Comparison of ENCODE assay signal across 34 cellular contexts in the genomic region with DNA sequence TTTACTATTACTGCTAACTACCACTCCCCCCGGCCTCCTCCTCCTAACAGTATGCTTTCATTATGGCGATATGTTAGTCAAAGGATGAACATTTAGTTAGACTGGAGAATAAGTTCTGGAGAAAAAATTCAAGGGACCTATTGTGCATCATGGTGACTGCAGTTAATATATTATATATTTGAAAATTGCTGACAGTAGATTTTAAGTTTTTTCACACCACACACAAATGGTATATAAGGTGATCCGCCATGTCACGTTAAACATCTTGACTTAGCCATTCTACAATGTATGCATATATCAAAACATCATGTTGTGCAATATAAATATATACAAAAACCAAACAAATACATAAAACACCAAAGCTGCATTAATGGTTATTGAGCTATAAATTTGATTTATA.
"Had no signal": no experiment of that assay in that cellular context is flagged by ENCODE, and none has a peak within 500 bp of the region (broad histone marks: within the 10 kb centered on the region; RNA-seq: fewer than 3 reads in every experiment).

No MANE protein-coding gene starts in this region.

- H3K27ac ChIP-seq: adrenal gland, ascending aorta, body of pancreas, brain microvascular endothelial cell, breast epithelium, cardiac muscle cell had no signal

- FAIRE-seq: astrocyte, bronchial epithelial cell had no signal

- ATAC-seq: activated naive CD4-positive, alpha-beta T cell treated with anti-CD3 and anti-CD28 coated beads, Interleukin-2, amount 50 U/mL, for 72 hours; activated naive CD8-positive, alpha-beta T cell treated with anti-CD3 and anti-CD28 coated beads, Interleukin-2, amount 50 U/mL, for 24 hours; activated T-cell treated with anti-CD3 and anti-CD28 coated beads, Interleukin-2, amount 50 U/mL, for 4 hours; activated T-cell treated with anti-CD3 and anti-CD28 coated beads, Interleukin-2, amount 50 U/mL, for 72 hours; activated T-helper 17 cell treated with anti-CD3 and anti-CD28 coated beads, Interleukin-2, amount 50 U/mL, for 72 hours; body of pancreas had no signal

- H3K9me3 ChIP-seq: ascending aorta, body of pancreas, breast epithelium had no signal

- H3K27me3 ChIP-seq: adrenal gland, ascending aorta, body of pancreas, brain microvascular endothelial cell, breast epithelium, cardiac muscle cell had no signal

- H3K4me1 ChIP-seq: adrenal gland, ascending aorta, body of pancreas, breast epithelium had no signal

- DNase-seq: activated effector memory CD4-positive, alpha-beta T cell treated with anti-CD3 and anti-CD28 coated beads, Interleukin-2, amount 50 U/mL, for 16 hours; activated effector memory CD4-positive, alpha-beta T cell treated with Interleukin-2 at 50 U/mL for 16 hours; activated gamma-delta T cell; activated gamma-delta T cell treated with Interleukin-2 at 50 U/mL for 16 hours; activated naive CD4-positive, alpha-beta T cell; activated naive CD4-positive, alpha-beta T cell treated with anti-CD3 and anti-CD28 coated beads for 36 hours; activated naive CD4-positive, alpha-beta T cell treated with anti-CD3 and anti-CD28 coated beads, Interleukin-2, amount 10 ng/mL, durations not matched to agents 7 days and 5 days; activated naive CD4-positive, alpha-beta T cell treated with anti-CD3 and anti-CD28 coated beads, Interleukin-2, amount 50 U/mL, for 16 hours; activated naive CD4-positive, alpha-beta T cell treated with Interleukin-2 at 50 U/mL for 16 hours; activated naive CD8-positive, alpha-beta T cell treated with anti-CD3 and anti-CD28 coated beads for 36 hours; activated naive CD8-positive, alpha-beta T cell treated with anti-CD3 and anti-CD28 coated beads, Interleukin-2, amount 10 ng/mL, durations not matched to agents 7 days and 5 days; activated naive CD8-positive, alpha-beta T cell treated with anti-CD3 and anti-CD28 coated beads, Interleukin-2, amount 50 U/mL, for 24 hours; activated T-cell treated with anti-CD3 and anti-CD28 coated beads, Interleukin-2, amount 50 U/mL, for 1 hour; activated T-cell treated with anti-CD3 and anti-CD28 coated beads, Interleukin-2, amount 50 U/mL, for 24 hours; activated T-cell treated with anti-CD3 and anti-CD28 coated beads, Interleukin-2, amount 50 U/mL, for 4 hours; activated T-cell treated with anti-CD3 and anti-CD28 coated beads, Interleukin-2, amount 50 U/mL, for 48 hours; activated T-cell treated with anti-CD3 and anti-CD28 coated beads, Interleukin-2, amount 50 U/mL, for 72 hours; adrenal gland; amniotic stem cell; amygdala; anterior cingulate cortex; aorta; body of pancreas; brain microvascular endothelial cell; caudate nucleus; central memory CD4-positive, alpha-beta T cell; cerebellar nuclear complex had no signal

- H3K36me3 ChIP-seq: adrenal gland, ascending aorta, brain microvascular endothelial cell, breast epithelium, cardiac muscle cell had no signal

- H3K4me3 ChIP-seq: adrenal gland, ascending aorta, body of pancreas, breast epithelium, cardiac muscle cell had no signal
